9 cellular contexts compared by ENCODE assay signal in genomic region chr15:81336568-81336967, GRCh38. TPM values are rescaled to one million over a fixed set of nuclear protein-coding genes. Genes with fewer than 3 reads are reported as not detected.
DNase-seq lines count a peak whose midpoint lies in the region; ATAC-seq and TF ChIP-seq lines count a peak whose summit lies in the region.
"Had no signal": no experiment of that assay in that cellular context is flagged by ENCODE, and none has a peak within 500 bp of the region (broad histone marks: within the 10 kb centered on the region; RNA-seq: fewer than 3 reads in every experiment).

No MANE protein-coding gene starts in this region.

- H3K27ac ChIP-seq in left ventricle myocardium inferior (replicated peaks) (no peak overlapping the region), endodermal cell (ENCODE audit: low read depth, low read length) (no peak overlapping the region)
- H3K27ac ChIP-seq: neutrophil had no signal

- no peak for ATAC-seq in left ventricle myocardium superior
- ATAC-seq in stimulated activated naive CD8-positive, alpha-beta T cell treated with anti-CD3 and anti-CD28 coated beads, Interleukin-15, Interleukin-2, amounts not matched to agents 100 U/mL and 50 U/mL, for 24 hours: no peak

- intact Hi-C loops in left ventricle myocardium inferior (cut with micrococcal nuclease): loop anchor here (10.0 kb wide), 1 partner anchor 62 kb away; no protein-coding TSS in a partner anchor
- intact Hi-C loops in left ventricle myocardium superior (cut with micrococcal nuclease): no loop called here
- intact Hi-C loops in posterior vena cava (cut with DNase I): loop anchor here in 1 of 2 donors (5.0 kb wide), 1 partner anchor 59 kb away; no protein-coding TSS in a partner anchor

- no peak overlapping the region for H3K27ac Mint-ChIP-seq in endodermal cell

- peaks cover 25% of the 10 kb centered on the region for H3K4me1 ChIP-seq in left ventricle myocardium inferior
- no peaks in the 10 kb centered on the region for H3K4me1 ChIP-seq in endodermal cell (ENCODE audit: control insufficient read depth, insufficient read depth, low read length)

- H3K4me3 ChIP-seq in left ventricle myocardium inferior (no peak overlapping the region), endodermal cell (ENCODE audit: low read length) (no peak overlapping the region)

- WGBS in endodermal cell (ENCODE audit: insufficient coverage in 1 of 2, insufficient read length in 1 of 2), 2 experiments: 89 to 92% methylated on average over 3 to 4 of the region's 4 CpGs

- DNase-seq in left ventricle myocardium inferior (no peak), left ventricle myocardium superior (no peak), OCI-M1 (lab: John Stamatoyannopoulos, UW) (peak; percentile 1), endodermal cell (no peak), cerebellum (ENCODE audit: low spot score) (no peak), posterior vena cava (ENCODE audit: low spot score) (no peak), GF-D8 (lab: John Stamatoyannopoulos, UW) (no peak)
- peak; percentile 25 for DNase-seq in stimulated activated naive CD8-positive, alpha-beta T cell treated with anti-CD3 and anti-CD28 coated beads, Interleukin-15, Interleukin-2, amounts not matched to agents 100 U/mL and 50 U/mL, for 24 hours

- H3K9ac ChIP-seq in endodermal cell (ENCODE audit: extremely low read depth, low read length, poor library complexity, severe bottlenecking): no peak overlapping the region

- H3K36me3 ChIP-seq in left ventricle myocardium inferior (no peaks in the 10 kb centered on the region), endodermal cell (ENCODE audit: control insufficient read depth, insufficient read depth, low read length) (no peaks in the 10 kb centered on the region)

- no peaks in the 10 kb centered on the region for H3K36me3 Mint-ChIP-seq in endodermal cell (ENCODE audit: low read depth)

- no peaks in the 10 kb centered on the region for H3K27me3 Mint-ChIP-seq in endodermal cell (ENCODE audit: insufficient read depth)

- H3K9me3 ChIP-seq in left ventricle myocardium inferior (replicated peaks) (no peaks in the 10 kb centered on the region), endodermal cell (ENCODE audit: control insufficient read depth, low read length) (no peaks in the 10 kb centered on the region)
- H3K9me3 ChIP-seq: neutrophil had no signal

- no peaks in the 10 kb centered on the region for H3K27me3 ChIP-seq in left ventricle myocardium inferior (ENCODE audit: low read depth)
- H3K27me3 ChIP-seq in endodermal cell (ENCODE audit: control insufficient read depth, insufficient read depth, low read length, poor library complexity, severe bottlenecking): no peaks in the 10 kb centered on the region
- H3K27me3 ChIP-seq: neutrophil had no signal

- H3K9me3 Mint-ChIP-seq in endodermal cell: no peaks in the 10 kb centered on the region

- peaks cover 12% of the 10 kb centered on the region for H3K4me1 Mint-ChIP-seq in endodermal cell

- H3K4me3 Mint-ChIP-seq in endodermal cell: no peak overlapping the region

- TF ChIP-seq CTCF in left ventricle myocardium inferior (IDR thresholded peaks at IDR 0.05; ENCODE audit: borderline replicate concordance): peak; percentile 31
- peak; percentile 53 for TF ChIP-seq CTCF in endodermal cell (conservative IDR thresholded peaks at IDR 0.05)

RNA-seq across cellular contexts. Expression of gene STARD5, which starts 12.6 kb away (rescaled TPM):
- total RNA-seq in left ventricle myocardium inferior (2.5 TPM), left ventricle myocardium superior (1.8 TPM), endodermal cell (1 to 10 TPM; 2.0 to 5.4 TPM), cerebellum (7.8 TPM), posterior vena cava (1 to 10 TPM; 3.9 to 5.9 TPM)
- 5.0 TPM for polyA plus RNA-seq in endodermal cell (2013, experiment 1 of 2)
- 5.5 TPM for polyA plus RNA-seq in endodermal cell (2013, experiment 2 of 2)

RNA-seq across cellular contexts. Expression of gene TMC3, which starts 37.4 kb away (rescaled TPM):
- not detected for total RNA-seq in left ventricle myocardium inferior
- total RNA-seq in left ventricle myocardium superior: not detected
- not detected for total RNA-seq in endodermal cell
- polyA plus RNA-seq in endodermal cell (2013, experiment 1 of 2): 0.07 TPM
- 0.12 TPM for polyA plus RNA-seq in endodermal cell (2013, experiment 2 of 2)
- 0.09 TPM for total RNA-seq in cerebellum
- not detected for total RNA-seq in posterior vena cava

Comparison
In these comparisons a context has a peak if more than half of its experiments do, and no peak if none do; other contexts are left out.
1. DNase-seq: peak in OCI-M1 (single experiment) and stimulated activated naive CD8-positive, alpha-beta T cell treated with anti-CD3 and anti-CD28 coated beads, Interleukin-15, Interleukin-2, amounts not matched to agents 100 U/mL and 50 U/mL, for 24 hours (single experiment); none in left ventricle myocardium inferior (single experiment), left ventricle myocardium superior (single experiment), endodermal cell (single experiment), cerebellum (single experiment), posterior vena cava (single experiment) and GF-D8 (single experiment).